ENCODE assay signal across 8 cellular contexts in genomic region chr1:2232255-2232915, GRCh38. TPM values are rescaled to one million over a fixed set of nuclear protein-coding genes. Genes with fewer than 3 reads are reported as not detected.
DNase-seq lines count a peak whose midpoint lies in the region; ATAC-seq and TF ChIP-seq lines count a peak whose summit lies in the region.

No MANE protein-coding gene starts in this region.

- ATAC-seq in activated T-cell treated with anti-CD3 and anti-CD28 coated beads, Interleukin-2, amount 50 U/mL, for 72 hours (replicated peaks in 1 of 2): no peak
- ATAC-seq in upper lobe of right lung: no peak
- ATAC-seq in foreskin keratinocyte: no peak

- H3K9me3 ChIP-seq in muscle layer of colon (ENCODE audit: low read length) (no peaks in the 10 kb centered on the region), upper lobe of right lung (no peaks in the 10 kb centered on the region)

- peaks cover 8 to 10% of the 10 kb centered on the region in 2 donors for H3K36me3 Mint-ChIP-seq in activated T-cell treated with anti-CD3 and anti-CD28 coated beads, Interleukin-2, amount 50 U/mL, for 72 hours (ENCODE audit: insufficient read depth in 2 of 2)

- H3K4me3 ChIP-seq in choroid plexus epithelial cell (ENCODE audit: low read depth, low read length): peak overlapping the region; percentile 80
- H3K4me3 ChIP-seq in muscle layer of colon (ENCODE audit: low read depth in 1 of 2, low read length in 2 of 2): peak overlapping the region; percentile 70 to 73
- peak overlapping the region; percentile 80 for H3K4me3 ChIP-seq in upper lobe of right lung

- peak overlapping the region; percentile 84 for H3K27ac Mint-ChIP-seq in activated T-cell treated with anti-CD3 and anti-CD28 coated beads, Interleukin-2, amount 50 U/mL, for 72 hours

- no peak for TF ChIP-seq CTCF in choroid plexus epithelial cell (conservative IDR thresholded peaks at IDR 0.05; ENCODE audit: low read depth, low read length)
- TF ChIP-seq CTCF in upper lobe of right lung (IDR thresholded peaks at IDR 0.05): no peak
- no peak for TF ChIP-seq CTCF in foreskin keratinocyte (conservative IDR thresholded peaks at IDR 0.05)

- H3K27me3 ChIP-seq in muscle layer of colon (ENCODE audit: control insufficient read depth in 1 of 2, insufficient read depth in 2 of 2, low read length in 2 of 2): no peaks in the 10 kb centered on the region
- H3K27me3 ChIP-seq in upper lobe of right lung: no peaks in the 10 kb centered on the region
- H3K27me3 ChIP-seq in foreskin keratinocyte: no peaks in the 10 kb centered on the region

- H3K9me3 Mint-ChIP-seq in activated T-cell treated with anti-CD3 and anti-CD28 coated beads, Interleukin-2, amount 50 U/mL, for 72 hours: no peaks in the 10 kb centered on the region

- H3K27me3 Mint-ChIP-seq in activated T-cell treated with anti-CD3 and anti-CD28 coated beads, Interleukin-2, amount 50 U/mL, for 72 hours (ENCODE audit: low read depth): no peaks in the 10 kb centered on the region

- H3K4me3 Mint-ChIP-seq in activated T-cell treated with anti-CD3 and anti-CD28 coated beads, Interleukin-2, amount 50 U/mL, for 72 hours: peak overlapping the region; percentile 92

- intact Hi-C loops in upper lobe of right lung (cut with DNase I): no loop called here

- peak overlapping the region; percentile 70 for H3K9ac ChIP-seq in muscle layer of colon (ENCODE audit: low read length)

- H3K36me3 ChIP-seq in muscle layer of colon (ENCODE audit: insufficient read depth, low read length): no peaks in the 10 kb centered on the region
- H3K36me3 ChIP-seq in upper lobe of right lung: no peaks in the 10 kb centered on the region

- H3K4me1 ChIP-seq in muscle layer of colon (ENCODE audit: insufficient read depth, low read length) (peaks cover 60% of the 10 kb centered on the region), upper lobe of right lung (peaks cover 56% of the 10 kb centered on the region), foreskin keratinocyte (peaks cover 8% of the 10 kb centered on the region)

- no peak for DNase-seq in activated T-cell treated with anti-CD3 and anti-CD28 coated beads, Interleukin-2, amount 50 U/mL, for 72 hours
- DNase-seq in activated T-cell treated with anti-CD3 and anti-CD28 coated beads for 4 hours (no peak), choroid plexus epithelial cell (ENCODE audit: low read depth) (no peak), upper lobe of right lung (peak; percentile 74), NK-92 (lab: John Stamatoyannopoulos, UW; ENCODE audit: unreplicated experiment) (no peak), NCI-H226 (no peak), foreskin keratinocyte (no peak)

- H3K27ac ChIP-seq in muscle layer of colon (ENCODE audit: low read depth, low read length) (peak overlapping the region; percentile 89), upper lobe of right lung (peak overlapping the region; percentile 87), foreskin keratinocyte (no peak overlapping the region)

- H3K4me1 Mint-ChIP-seq in activated T-cell treated with anti-CD3 and anti-CD28 coated beads, Interleukin-2, amount 50 U/mL, for 72 hours (ENCODE audit: low read depth): peaks cover 68% of the 10 kb centered on the region

RNA-seq across cellular contexts. Expression of gene SKI, which starts 4.3 kb away (rescaled TPM):
- 10 to 100 TPM; 28.5 to 32.3 TPM for total RNA-seq in activated T-cell treated with anti-CD3 and anti-CD28 coated beads, Interleukin-2, amount 50 U/mL, for 72 hours
- 89.6 TPM for total RNA-seq in upper lobe of right lung
- total RNA-seq in foreskin keratinocyte: 23.8 and 24.6 TPM in 2 replicates
- 9.3 and 10.7 TPM in 2 replicates for polyA plus RNA-seq in foreskin keratinocyte

RNA-seq across cellular contexts. Expression of gene FAAP20, which starts 37.8 kb away (rescaled TPM):
- total RNA-seq in activated T-cell treated with anti-CD3 and anti-CD28 coated beads, Interleukin-2, amount 50 U/mL, for 72 hours: 10 to 100 TPM; 74.6 to 80.4 TPM
- total RNA-seq in upper lobe of right lung (55.3 TPM), foreskin keratinocyte (30.3 and 32.0 TPM in 2 replicates)
- polyA plus RNA-seq in foreskin keratinocyte: 82.5 and 103 TPM in 2 replicates
